ENCODE assay signal across 1 cellular context in the genomic region with DNA sequence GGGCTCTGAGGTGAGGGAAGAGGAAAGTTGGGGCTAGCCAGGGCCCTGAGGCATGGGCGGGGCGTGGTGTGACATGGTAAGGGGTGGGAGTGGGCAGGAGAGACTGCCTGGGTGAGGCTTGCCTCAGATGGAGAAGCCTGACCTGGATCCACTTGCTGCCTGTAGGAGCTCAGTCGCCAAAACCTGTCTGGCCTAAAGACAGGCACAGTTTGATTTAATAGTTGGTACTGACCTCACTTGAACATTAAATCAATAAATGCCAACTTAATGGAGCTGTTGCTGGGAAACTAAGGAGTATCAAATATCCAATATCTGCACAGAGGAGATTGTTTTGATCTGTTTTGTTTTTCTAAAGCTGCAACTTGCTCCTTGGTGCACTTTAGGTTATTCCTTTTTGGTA.
TF ChIP-seq lines count a peak whose summit lies in the region.

No MANE protein-coding gene starts in this region.

TF ChIP-seq in SK-N-SH treated with all-trans-retinoic acid at 6 μM for 48 hours, 23 proteins besides CTCF, POLR2A, EP300 and RAD21 (continued from another document):
- TF ChIP-seq, protein P1, sequence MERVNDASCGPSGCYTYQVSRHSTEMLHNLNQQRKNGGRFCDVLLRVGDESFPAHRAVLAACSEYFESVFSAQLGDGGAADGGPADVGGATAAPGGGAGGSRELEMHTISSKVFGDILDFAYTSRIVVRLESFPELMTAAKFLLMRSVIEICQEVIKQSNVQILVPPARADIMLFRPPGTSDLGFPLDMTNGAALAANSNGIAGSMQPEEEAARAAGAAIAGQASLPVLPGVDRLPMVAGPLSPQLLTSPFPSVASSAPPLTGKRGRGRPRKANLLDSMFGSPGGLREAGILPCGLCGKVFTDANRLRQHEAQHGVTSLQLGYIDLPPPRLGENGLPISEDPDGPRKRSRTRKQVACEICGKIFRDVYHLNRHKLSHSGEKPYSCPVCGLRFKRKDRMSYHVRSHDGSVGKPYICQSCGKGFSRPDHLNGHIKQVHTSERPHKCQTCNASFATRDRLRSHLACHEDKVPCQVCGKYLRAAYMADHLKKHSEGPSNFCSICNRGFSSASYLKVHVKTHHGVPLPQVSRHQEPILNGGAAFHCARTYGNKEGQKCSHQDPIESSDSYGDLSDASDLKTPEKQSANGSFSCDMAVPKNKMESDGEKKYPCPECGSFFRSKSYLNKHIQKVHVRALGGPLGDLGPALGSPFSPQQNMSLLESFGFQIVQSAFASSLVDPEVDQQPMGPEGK (CRISPR knock-in tag; IDR thresholded peaks at IDR 0.05; ENCODE audit: borderline replicate concordance) = no peak
- no peak for TF ChIP-seq ZNF565 (CRISPR knock-in tag; conservative IDR thresholded peaks at IDR 0.05; ENCODE audit: low read depth)
- no peak for TF ChIP-seq BACH2 (CRISPR knock-in tag; IDR thresholded peaks at IDR 0.05; ENCODE audit: borderline replicate concordance)
- no peak for TF ChIP-seq ZFP3 (CRISPR knock-in tag; IDR thresholded peaks at IDR 0.05)
- TF ChIP-seq, protein P2, sequence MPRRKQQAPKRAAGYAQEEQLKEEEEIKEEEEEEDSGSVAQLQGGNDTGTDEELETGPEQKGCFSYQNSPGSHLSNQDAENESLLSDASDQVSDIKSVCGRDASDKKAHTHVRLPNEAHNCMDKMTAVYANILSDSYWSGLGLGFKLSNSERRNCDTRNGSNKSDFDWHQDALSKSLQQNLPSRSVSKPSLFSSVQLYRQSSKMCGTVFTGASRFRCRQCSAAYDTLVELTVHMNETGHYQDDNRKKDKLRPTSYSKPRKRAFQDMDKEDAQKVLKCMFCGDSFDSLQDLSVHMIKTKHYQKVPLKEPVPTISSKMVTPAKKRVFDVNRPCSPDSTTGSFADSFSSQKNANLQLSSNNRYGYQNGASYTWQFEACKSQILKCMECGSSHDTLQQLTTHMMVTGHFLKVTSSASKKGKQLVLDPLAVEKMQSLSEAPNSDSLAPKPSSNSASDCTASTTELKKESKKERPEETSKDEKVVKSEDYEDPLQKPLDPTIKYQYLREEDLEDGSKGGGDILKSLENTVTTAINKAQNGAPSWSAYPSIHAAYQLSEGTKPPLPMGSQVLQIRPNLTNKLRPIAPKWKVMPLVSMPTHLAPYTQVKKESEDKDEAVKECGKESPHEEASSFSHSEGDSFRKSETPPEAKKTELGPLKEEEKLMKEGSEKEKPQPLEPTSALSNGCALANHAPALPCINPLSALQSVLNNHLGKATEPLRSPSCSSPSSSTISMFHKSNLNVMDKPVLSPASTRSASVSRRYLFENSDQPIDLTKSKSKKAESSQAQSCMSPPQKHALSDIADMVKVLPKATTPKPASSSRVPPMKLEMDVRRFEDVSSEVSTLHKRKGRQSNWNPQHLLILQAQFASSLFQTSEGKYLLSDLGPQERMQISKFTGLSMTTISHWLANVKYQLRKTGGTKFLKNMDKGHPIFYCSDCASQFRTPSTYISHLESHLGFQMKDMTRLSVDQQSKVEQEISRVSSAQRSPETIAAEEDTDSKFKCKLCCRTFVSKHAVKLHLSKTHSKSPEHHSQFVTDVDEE (CRISPR knock-in tag; IDR thresholded peaks at IDR 0.05) = no peak
- TF ChIP-seq ESRRG (CRISPR knock-in tag; IDR thresholded peaks at IDR 0.05) = no peak
- no peak for TF ChIP-seq ZFP30 (CRISPR knock-in tag; IDR thresholded peaks at IDR 0.05)
- TF ChIP-seq ISL1 (CRISPR knock-in tag; IDR thresholded peaks at IDR 0.05) = no peak
- no peak for TF ChIP-seq SNAI2 (CRISPR knock-in tag; IDR thresholded peaks at IDR 0.05)
- TF ChIP-seq ZC3H10 (CRISPR knock-in tag; IDR thresholded peaks at IDR 0.05) = no peak
- TF ChIP-seq OSR1 (CRISPR knock-in tag; IDR thresholded peaks at IDR 0.05) = no peak
